9 cellular contexts compared by ENCODE assay signal in genomic region chr1:1361982-1362423, GRCh38. TPM values are rescaled to one million over a fixed set of nuclear protein-coding genes. Genes with fewer than 3 reads are reported as not detected.
DNase-seq lines count a peak whose midpoint lies in the region; ATAC-seq and TF ChIP-seq lines count a peak whose summit lies in the region.
"Had no signal": no experiment of that assay in that cellular context is flagged by ENCODE, and none has a peak within 500 bp of the region (broad histone marks: within the 10 kb centered on the region; RNA-seq: fewer than 3 reads in every experiment).

No MANE protein-coding gene starts in this region.

- H3K4me3 ChIP-seq in cardiac fibroblast (replicated peaks in 1 of 2; ENCODE audit: low read depth in 2 of 2, low read length in 2 of 2) (no peak overlapping the region), stomach (no peak overlapping the region)

- no peaks in the 10 kb centered on the region for H3K9me3 ChIP-seq in stomach

- peaks cover 20 to 50% (median 39%) of the 10 kb centered on the region in 4 donors for H3K4me1 ChIP-seq in stomach

- WGBS in stomach, 5 donors: 21 to 31% (median 29%) methylated on average over 13 of the region's 13 CpGs

- peaks cover 37% of the 10 kb centered on the region for H3K4me1 Mint-ChIP-seq in HFFc6 (ENCODE audit: low read depth)
- peaks cover 7 to 14% (median 12%) of the 10 kb centered on the region in 3 donors for H3K4me1 Mint-ChIP-seq in T-cell
- peaks cover 8% of the 10 kb centered on the region for H3K4me1 Mint-ChIP-seq in activated T-cell treated with anti-CD3 and anti-CD28 coated beads, Interleukin-2, amount 50 U/mL, for 72 hours (ENCODE audit: low read depth)

- H3K36me3 Mint-ChIP-seq in HFFc6 (ENCODE audit: low read depth): peaks cover 6% of the 10 kb centered on the region
- no peaks in the 10 kb centered on the region for H3K36me3 Mint-ChIP-seq in T-cell
- H3K36me3 Mint-ChIP-seq in activated T-cell treated with anti-CD3 and anti-CD28 coated beads, Interleukin-2, amount 50 U/mL, for 72 hours (ENCODE audit: insufficient read depth in 2 of 2): no peaks in the 10 kb centered on the region

- H3K27me3 Mint-ChIP-seq in HFFc6 (ENCODE audit: insufficient read depth) (peaks cover 2% of the 10 kb centered on the region), T-cell (peaks cover 0 to 15% of the 10 kb centered on the region in 2 donors)
- H3K27me3 Mint-ChIP-seq in activated T-cell treated with anti-CD3 and anti-CD28 coated beads, Interleukin-2, amount 50 U/mL, for 72 hours (ENCODE audit: low read depth): no peaks in the 10 kb centered on the region

- no peak for TF ChIP-seq POLR2A in stomach (IDR thresholded peaks at IDR 0.05)

- CTCF ChIA-PET in T-cell (lab: Charles Lee): no interaction called here

- H3K27ac ChIP-seq in stomach: peak overlapping the region; percentile 8 to 89 (median 84)

- TF ChIP-seq CTCF in HFFc6 (IDR thresholded peaks at IDR 0.05) (peak; percentile 49), cardiac fibroblast (IDR thresholded peaks at IDR 0.05; ENCODE audit: low read depth, low read length) (peak; percentile 24), stomach (IDR thresholded peaks at IDR 0.05) (no peak)

- H3K36me3 ChIP-seq in stomach: no peaks in the 10 kb centered on the region

- peaks cover 0 to 36% (median 12%) of the 10 kb centered on the region in 3 donors for H3K27me3 ChIP-seq in stomach

- H3K27ac Mint-ChIP-seq in HFFc6 (peak overlapping the region; percentile 93), T-cell (no peak overlapping the region)
- no peak overlapping the region for H3K27ac Mint-ChIP-seq in activated T-cell treated with anti-CD3 and anti-CD28 coated beads, Interleukin-2, amount 50 U/mL, for 72 hours

- intact Hi-C loops in stomach (cut with DNase I; ENCODE audit: low total_unique reads): no loop called here

- POLR2A ChIA-PET in T-cell (lab: Charles Lee): no interaction called here

- TF ChIP-seq EP300 in stomach (IDR thresholded peaks at IDR 0.05): no peak

- DNase-seq in HFFc6 (peak; percentile 90), cardiac fibroblast (ENCODE audit: low read depth in 2 of 2) (peak; percentile 74 to 88), left kidney (ENCODE audit: low read depth, low spot score) (peak; percentile 90), stomach (no peak), T-cell (no peak), DMS153 (lab: John Stamatoyannopoulos, UW) (no peak)
- no peak for DNase-seq in activated CD4-positive, alpha-beta T cell treated with anti-CD3 and anti-CD28 coated beads for 1 hour
- no peak for DNase-seq in activated T-cell treated with anti-CD3 and anti-CD28 coated beads, Interleukin-2, amount 50 U/mL, for 72 hours
- DNase-seq: NCI-H1092 had no signal

- no peaks in the 10 kb centered on the region for H3K9me3 Mint-ChIP-seq in HFFc6
- no peaks in the 10 kb centered on the region for H3K9me3 Mint-ChIP-seq in T-cell
- H3K9me3 Mint-ChIP-seq in activated T-cell treated with anti-CD3 and anti-CD28 coated beads, Interleukin-2, amount 50 U/mL, for 72 hours: no peaks in the 10 kb centered on the region

- H3K4me3 Mint-ChIP-seq in HFFc6: peak overlapping the region; percentile 74
- H3K4me3 Mint-ChIP-seq in T-cell: no peak overlapping the region
- H3K4me3 Mint-ChIP-seq in activated T-cell treated with anti-CD3 and anti-CD28 coated beads, Interleukin-2, amount 50 U/mL, for 72 hours: no peak overlapping the region

- ATAC-seq in T-cell (replicated peaks in 1 of 4): no peak
- ATAC-seq in activated T-cell treated with anti-CD3 and anti-CD28 coated beads, Interleukin-2, amount 50 U/mL, for 72 hours (replicated peaks in 1 of 2): no peak

RNA-seq across cellular contexts. Expression of gene MXRA8, which starts 3.6 kb away (rescaled TPM):
- total RNA-seq in HFFc6 (2021; fragmentation: NEBNext Ultra II Directional; extraction: Animal tissue kit (Norgen Biotek cat#: 25700)): 100 to 1,000 TPM; 438 to 570 (median 524) TPM
- total RNA-seq in stomach (100 to 1,000 TPM in 2 of 5 donors, 10 to 100 TPM in 3; 28.8 to 203 (median 65.6) TPM), T-cell (1 to 10 TPM in 4 of 5 donors, under 1 TPM in 1; 0.99 to 6.8 (median 1.9) TPM)
- 10 to 100 TPM; 23.3 to 33.8 (median 23.6) TPM for polyA plus RNA-seq in stomach
- 1 to 10 TPM; 1.6 to 3.0 TPM for total RNA-seq in activated T-cell treated with anti-CD3 and anti-CD28 coated beads, Interleukin-2, amount 50 U/mL, for 72 hours

RNA-seq across cellular contexts. Expression of gene DVL1, which starts 12.8 kb away (rescaled TPM):
- total RNA-seq in HFFc6 (2021; fragmentation: NEBNext Ultra II Directional; extraction: Animal tissue kit (Norgen Biotek cat#: 25700)): 10 to 100 TPM; 73.8 to 96.6 (median 74.5) TPM
- 100 to 1,000 TPM in 3 of 5 donors, 10 to 100 TPM in 2; 41.3 to 229 (median 143) TPM for total RNA-seq in stomach
- 10 to 100 TPM; 47.4 to 80.4 (median 64.0) TPM for polyA plus RNA-seq in stomach
- total RNA-seq in T-cell: 10 to 100 TPM; 43.6 to 70.4 (median 64.9) TPM
- total RNA-seq in activated T-cell treated with anti-CD3 and anti-CD28 coated beads, Interleukin-2, amount 50 U/mL, for 72 hours: 10 to 100 TPM; 46.6 to 52.2 TPM

RNA-seq across cellular contexts. Expression of gene AURKAIP1, which starts 13.0 kb away (rescaled TPM):
- 100 to 1,000 TPM; 178 to 206 (median 196) TPM for total RNA-seq in HFFc6 (2021; fragmentation: NEBNext Ultra II Directional; extraction: Animal tissue kit (Norgen Biotek cat#: 25700))
- total RNA-seq in stomach: 100 to 1,000 TPM in 3 of 5 donors, 10 to 100 TPM in 2; 50.9 to 146 (median 104) TPM
- polyA plus RNA-seq in stomach: 100 to 1,000 TPM; 244 to 281 (median 259) TPM
- total RNA-seq in T-cell: 10 to 100 TPM; 58.8 to 91.7 (median 86.0) TPM
- total RNA-seq in activated T-cell treated with anti-CD3 and anti-CD28 coated beads, Interleukin-2, amount 50 U/mL, for 72 hours: 10 to 100 TPM; 92.4 to 97.7 TPM

RNA-seq across cellular contexts. Expression of gene TAS1R3, which starts 30.9 kb away (rescaled TPM):
- under 1 TPM; 0.07 to 0.20 (median 0.13) TPM for total RNA-seq in HFFc6 (2021; fragmentation: NEBNext Ultra II Directional; extraction: Animal tissue kit (Norgen Biotek cat#: 25700))
- total RNA-seq in stomach (10 to 100 TPM in 1 of 5 donors, under 1 TPM in 2, not detected in 2; 0.37 to 11.7 (median 0.43) TPM), T-cell (1 to 10 TPM; 1.6 to 2.3 (median 2.1) TPM)
- under 1 TPM in 2 of 3 donors, not detected in 1; 0.10 to 0.31 TPM for polyA plus RNA-seq in stomach
- under 1 TPM; 0.91 to 0.95 TPM for total RNA-seq in activated T-cell treated with anti-CD3 and anti-CD28 coated beads, Interleukin-2, amount 50 U/mL, for 72 hours

RNA-seq across cellular contexts. Expression of gene CCNL2, which starts 37.1 kb away (rescaled TPM):
- total RNA-seq in HFFc6 (2021; fragmentation: NEBNext Ultra II Directional; extraction: Animal tissue kit (Norgen Biotek cat#: 25700)): 100 to 1,000 TPM in 5 of 6 experiments, 10 to 100 TPM in 1; 96.2 to 115 (median 104) TPM
- 100 to 1,000 TPM; 265 to 739 (median 422) TPM for total RNA-seq in stomach
- polyA plus RNA-seq in stomach: 100 to 1,000 TPM in 1 of 3 donors, 10 to 100 TPM in 2; 33.4 to 166 (median 34.7) TPM
- total RNA-seq in T-cell: 100 to 1,000 TPM; 250 to 418 (median 376) TPM
- total RNA-seq in activated T-cell treated with anti-CD3 and anti-CD28 coated beads, Interleukin-2, amount 50 U/mL, for 72 hours: 100 to 1,000 TPM; 166 to 180 TPM

Comparison
In these comparisons a context has a peak if more than half of its experiments do, and no peak if none do; other contexts are left out.
1. DNase-seq: peak in HFFc6 (single experiment), cardiac fibroblast (2 of 2) and left kidney (single experiment); none in stomach (single experiment), T-cell (0 of 34), activated CD4-positive, alpha-beta T cell treated with anti-CD3 and anti-CD28 coated beads for 1 hour (single experiment), activated T-cell treated with anti-CD3 and anti-CD28 coated beads, Interleukin-2, amount 50 U/mL, for 72 hours (0 of 2) and DMS153 (single experiment).
2. CTCF ChIP-seq: peak in HFFc6 (single experiment) and cardiac fibroblast (single experiment); none in stomach (0 of 7).